ENCODE assay signal across 8 cellular contexts in the genomic region with DNA sequence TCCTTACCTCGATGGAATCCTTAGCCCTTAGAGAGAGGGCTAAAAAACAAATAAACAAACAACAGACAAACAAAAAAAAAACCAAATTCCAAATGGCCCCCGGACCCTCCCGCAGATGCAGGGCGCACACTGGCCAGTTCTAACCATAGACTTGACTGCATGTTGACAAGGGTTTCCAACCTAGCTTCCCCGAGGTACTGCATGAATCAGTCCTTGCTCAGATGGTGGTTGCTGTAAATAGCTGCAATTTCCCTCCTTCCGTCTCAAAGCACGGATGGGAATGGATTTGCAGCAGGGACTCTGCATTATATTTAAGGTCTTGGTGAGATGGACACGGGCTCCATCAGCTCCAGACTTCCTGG.
DNase-seq lines count a peak whose midpoint lies in the region; ATAC-seq and TF ChIP-seq lines count a peak whose summit lies in the region.

No MANE protein-coding gene starts in this region.

- CTCF ChIA-PET in activated CD8-positive, alpha-beta memory T cell treated with anti-CD3 and anti-CD28 coated beads, Interleukin-2, amount 10 ng/mL, durations not matched to agents 7 days and 5 days (lab: Charles Lee): interaction anchor here (0.5 to 2.5 kb wide), 45 partner anchors 8 to 1972 kb away, joined by 3 to 19 read pairs (median 4); no protein-coding TSS in a partner anchor

- H3K27me3 ChIP-seq in OCI-LY3 (ENCODE audit: low read depth, low read length): peaks cover 25% of the 10 kb centered on the region

- intact Hi-C loops in left colon (cut with DNase I, micrococcal nuclease): no loop called here

- H3K4me3 Mint-ChIP-seq in activated CD8-positive, alpha-beta memory T cell treated with anti-CD3 and anti-CD28 coated beads, Interleukin-2, amount 10 ng/mL, durations not matched to agents 7 days and 5 days: peak overlapping the region; percentile 73
- H3K4me3 Mint-ChIP-seq in central memory CD8-positive, alpha-beta T cell: peak overlapping the region; percentile 81

- H2AFZ ChIP-seq in OCI-LY3 (ENCODE audit: low read depth, low read length): no peak overlapping the region

- H3K4me3 ChIP-seq in OCI-LY3 (ENCODE audit: low read length): peak overlapping the region; percentile 70

- peak overlapping the region; percentile 79 for H3K4me2 ChIP-seq in OCI-LY3 (ENCODE audit: low read length)

- no peak overlapping the region for H3K27ac ChIP-seq in OCI-LY3 (ENCODE audit: low read length)

- H3K36me3 Mint-ChIP-seq in activated CD8-positive, alpha-beta memory T cell treated with anti-CD3 and anti-CD28 coated beads, Interleukin-2, amount 10 ng/mL, durations not matched to agents 7 days and 5 days: peaks cover 2% of the 10 kb centered on the region
- no peaks in the 10 kb centered on the region for H3K36me3 Mint-ChIP-seq in central memory CD8-positive, alpha-beta T cell (ENCODE audit: insufficient read depth)

- peaks cover 12% of the 10 kb centered on the region for H3K27me3 Mint-ChIP-seq in activated CD8-positive, alpha-beta memory T cell treated with anti-CD3 and anti-CD28 coated beads, Interleukin-2, amount 10 ng/mL, durations not matched to agents 7 days and 5 days
- no peaks in the 10 kb centered on the region for H3K27me3 Mint-ChIP-seq in central memory CD8-positive, alpha-beta T cell

- no peaks in the 10 kb centered on the region for H3K79me2 ChIP-seq in OCI-LY3 (ENCODE audit: low read length)

- TF ChIP-seq CTCF in OCI-LY3 (IDR thresholded peaks at IDR 0.05; ENCODE audit: low read depth, low read length): no peak

- no peaks in the 10 kb centered on the region for H3K36me3 ChIP-seq in OCI-LY3 (replicated peaks; ENCODE audit: low read depth, low read length)

- H3K9me3 ChIP-seq in OCI-LY3 (ENCODE audit: insufficient read depth, low read length): peaks cover 1% of the 10 kb centered on the region; the same call in 1 of the 2 replicates

- DNase-seq in activated CD8-positive, alpha-beta memory T cell treated with anti-CD3 and anti-CD28 coated beads, Interleukin-2, amount 10 ng/mL, durations not matched to agents 7 days and 5 days: no peak
- no peak for DNase-seq in activated CD8-positive, alpha-beta memory T cell treated with anti-CD3 and anti-CD28 coated beads, Interleukin-2, amount 50 U/mL, for 48 hours
- no peak for DNase-seq in central memory CD8-positive, alpha-beta T cell (ENCODE audit: low spot score in 2 of 2)
- no peak for DNase-seq in left colon
- DNase-seq in stimulated activated naive CD8-positive, alpha-beta T cell treated with anti-CD3 and anti-CD28 coated beads, Interleukin-15, Interleukin-2, amounts not matched to agents 100 U/mL and 50 U/mL, for 24 hours: no peak
- no peak for DNase-seq in DMS114 treated with DMSO at 0.1 percent for 48 hours (lab: John Stamatoyannopoulos, UW; ENCODE audit: unreplicated experiment)

- H3K9me3 Mint-ChIP-seq in activated CD8-positive, alpha-beta memory T cell treated with anti-CD3 and anti-CD28 coated beads, Interleukin-2, amount 10 ng/mL, durations not matched to agents 7 days and 5 days (ENCODE audit: low read depth): peaks cover under 1% of the 10 kb centered on the region
- no peaks in the 10 kb centered on the region for H3K9me3 Mint-ChIP-seq in central memory CD8-positive, alpha-beta T cell

- ATAC-seq in activated CD8-positive, alpha-beta memory T cell treated with anti-CD3 and anti-CD28 coated beads, Interleukin-2, amount 10 ng/mL, durations not matched to agents 7 days and 5 days: peak; percentile 31
- ATAC-seq in HG02610 (IDR thresholded peaks at IDR 0.05; ENCODE audit: unreplicated experiment) (peak; percentile 14), left colon (peak; percentile 57)
- ATAC-seq in central memory CD8-positive, alpha-beta T cell (replicated peaks; ENCODE audit: extremely low read depth, poor library complexity, severe bottlenecking): no peak
- peak; percentile 38 for ATAC-seq in stimulated activated naive CD8-positive, alpha-beta T cell treated with anti-CD3 and anti-CD28 coated beads, Interleukin-15, Interleukin-2, amounts not matched to agents 100 U/mL and 50 U/mL, for 24 hours

- H3K4me1 Mint-ChIP-seq in activated CD8-positive, alpha-beta memory T cell treated with anti-CD3 and anti-CD28 coated beads, Interleukin-2, amount 10 ng/mL, durations not matched to agents 7 days and 5 days: peaks cover 11% of the 10 kb centered on the region
- peaks cover 12% of the 10 kb centered on the region for H3K4me1 Mint-ChIP-seq in central memory CD8-positive, alpha-beta T cell

- no peaks in the 10 kb centered on the region for H3K4me1 ChIP-seq in OCI-LY3 (ENCODE audit: low read length)

- H4K20me1 ChIP-seq in OCI-LY3 (ENCODE audit: insufficient read depth, low read length): no peaks in the 10 kb centered on the region

- no peak overlapping the region for H3K9ac ChIP-seq in OCI-LY3 (ENCODE audit: low read length)

- H3K27ac Mint-ChIP-seq in activated CD8-positive, alpha-beta memory T cell treated with anti-CD3 and anti-CD28 coated beads, Interleukin-2, amount 10 ng/mL, durations not matched to agents 7 days and 5 days: no peak overlapping the region
- H3K27ac Mint-ChIP-seq in central memory CD8-positive, alpha-beta T cell (ENCODE audit: low read depth): peak overlapping the region; percentile 60
